ENCODE assay signal across 8 cellular contexts in the genomic region with DNA sequence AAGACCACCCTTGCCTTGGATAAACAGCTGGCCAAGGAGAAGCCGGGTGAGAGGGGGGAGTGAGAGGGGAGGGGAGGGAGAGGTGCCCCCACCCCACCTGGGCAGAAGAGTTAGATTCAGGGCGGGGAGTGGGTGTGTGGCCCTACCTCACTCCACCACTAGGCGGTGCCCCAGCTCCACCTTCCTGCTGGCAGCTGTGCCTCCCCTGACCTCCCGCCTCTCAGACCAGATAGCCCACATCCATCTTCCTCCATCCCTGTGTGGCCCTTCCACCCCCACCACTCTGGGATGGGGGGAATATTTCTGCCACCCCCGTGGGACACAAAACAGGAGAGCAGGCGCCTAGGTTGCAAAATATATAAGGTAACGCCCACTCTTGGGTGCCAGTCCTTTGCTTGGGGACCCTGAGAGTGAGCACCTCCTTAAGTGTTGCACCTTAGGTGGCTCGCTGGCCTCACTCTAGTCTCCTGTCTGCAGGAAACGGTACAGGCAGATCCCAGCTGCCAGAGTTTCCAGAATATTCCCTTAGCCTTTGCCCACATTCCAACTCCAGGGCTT. TPM values are rescaled to one million over a fixed set of nuclear protein-coding genes. Genes with fewer than 3 reads are reported as not detected.
DNase-seq lines count a peak whose midpoint lies in the region; TF ChIP-seq lines count a peak whose summit lies in the region.

No MANE protein-coding gene starts in this region.

- DNase-seq in CD14-positive monocyte (ENCODE audit: low spot score) = no peak
- DNase-seq in HCEC 1CT = peak; percentile 43
- peak; percentile 29 for DNase-seq in SK-N-DZ (ENCODE audit: low spot score)
- peak; percentile 60 for DNase-seq in adipocyte (ENCODE audit: low read depth)
- DNase-seq in hepatic stellate cell (ENCODE audit: low spot score) = peak; percentile 73
- peak; percentile 59 for DNase-seq in stimulated activated CD4-positive, alpha-beta T cell treated with anti-CD3 and anti-CD28 coated beads, Interleukin-4, amount 100 ng/mL, for 24 hours
- DNase-seq in OCI-M2 (lab: John Stamatoyannopoulos, UW; ENCODE audit: unreplicated experiment) = no peak
- DNase-seq in NCI-H1105 (lab: John Stamatoyannopoulos, UW) = no peak

- intact Hi-C loops in CD14-positive monocyte (cut with micrococcal nuclease) = loop anchor here (2.0 to 5.0 kb wide), 3 partner anchors 187 to 417 kb away; no protein-coding TSS in a partner anchor

- peak; percentile 87 for TF ChIP-seq CTCF in CD14-positive monocyte (IDR thresholded peaks at IDR 0.05)

- no peak overlapping the region for H3K9ac ChIP-seq in adipocyte (ENCODE audit: low read length)

- H3K27me3 Mint-ChIP-seq in CD14-positive monocyte (ENCODE audit: low read depth in 3 of 3) = no peaks in the 10 kb centered on the region

- peaks cover 0 to 1% (median 0%) of the 10 kb centered on the region in 7 donors for H3K9me3 Mint-ChIP-seq in CD14-positive monocyte

- peaks cover 38 to 68% of the 10 kb centered on the region in 2 donors for H3K36me3 Mint-ChIP-seq in CD14-positive monocyte

- no peak overlapping the region for H3K4me3 ChIP-seq in adipocyte (ENCODE audit: low read length)

- H3K9me3 ChIP-seq in adipocyte (ENCODE audit: control insufficient read depth, low read length) = no peaks in the 10 kb centered on the region

- no peak overlapping the region for H3K4me3 Mint-ChIP-seq in CD14-positive monocyte

- H3K27me3 ChIP-seq in adipocyte (replicated peaks; ENCODE audit: control insufficient read depth, insufficient read depth, low read length) = no peaks in the 10 kb centered on the region

- peaks cover 4% of the 10 kb centered on the region for H3K4me1 ChIP-seq in adipocyte (ENCODE audit: control insufficient read depth, insufficient read depth, low read length)

- no peak overlapping the region for H3K27ac Mint-ChIP-seq in CD14-positive monocyte

- peaks cover 5% of the 10 kb centered on the region for H3K4me1 Mint-ChIP-seq in CD14-positive monocyte

- H3K36me3 ChIP-seq in adipocyte (ENCODE audit: control insufficient read depth, insufficient read depth, low read length, severe bottlenecking) = peaks cover 29% of the 10 kb centered on the region

RNA-seq across cellular contexts. Expression of gene EHD2, which starts 13.8 kb away (rescaled TPM):
- polyA plus RNA-seq in CD14-positive monocyte = not detected
- polyA plus RNA-seq in SK-N-DZ (2014; cell fraction: cytosol; rRNA removed) = 1.4 and 1.8 TPM in 2 replicates
- 1.4 and 2.4 TPM in 2 replicates for polyA plus RNA-seq in SK-N-DZ (2014; cell fraction: nucleus; rRNA removed)

RNA-seq across cellular contexts. Expression of gene NOP53, which starts 45.9 kb away (rescaled TPM):
- polyA plus RNA-seq in CD14-positive monocyte = 10 to 100 TPM; 47.5 to 70.4 TPM
- 59.7 and 71.5 TPM in 2 replicates for polyA plus RNA-seq in SK-N-DZ (2014; cell fraction: cytosol; rRNA removed)
- polyA plus RNA-seq in SK-N-DZ (2014; cell fraction: nucleus; rRNA removed) = 51.6 and 76.7 TPM in 2 replicates

Comparison
In these comparisons a context has a peak if more than half of its experiments do, and no peak if none do; other contexts are left out.
1. DNase-seq: peak in HCEC 1CT (single experiment), SK-N-DZ (single experiment), adipocyte (single experiment), hepatic stellate cell (single experiment) and stimulated activated CD4-positive, alpha-beta T cell treated with anti-CD3 and anti-CD28 coated beads, Interleukin-4, amount 100 ng/mL, for 24 hours (single experiment); none in CD14-positive monocyte (single experiment), OCI-M2 (single experiment) and NCI-H1105 (single experiment).